ENCODE assay signal across 24 cellular contexts in the genomic region with DNA sequence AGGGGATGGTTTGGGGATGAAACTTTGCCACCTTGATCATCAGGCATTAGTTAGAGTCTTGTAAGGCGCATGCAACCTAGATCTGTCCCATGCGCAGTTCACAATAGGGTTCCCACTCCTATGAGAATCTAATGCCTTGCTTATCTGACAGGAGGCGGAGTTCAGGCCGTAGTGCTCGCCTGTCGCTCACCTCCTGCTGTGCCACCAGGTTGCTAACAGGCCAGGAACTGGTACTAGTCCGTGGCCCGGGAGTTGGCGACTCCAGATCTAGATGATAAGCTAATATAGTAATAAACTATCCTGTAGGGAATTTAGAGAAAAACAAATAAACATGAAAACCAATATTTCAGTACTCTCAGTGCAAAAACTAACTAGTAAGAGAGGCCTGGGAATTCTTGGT.
"Had no signal": no experiment of that assay in that cellular context is flagged by ENCODE, and none has a peak within 500 bp of the region (broad histone marks: within the 10 kb centered on the region; RNA-seq: fewer than 3 reads in every experiment).

No MANE protein-coding gene starts in this region.

- H3K27me3 ChIP-seq: brain microvascular endothelial cell, colonic mucosa, heart left ventricle had no signal

- H3K36me3 ChIP-seq: brain microvascular endothelial cell, colonic mucosa, heart left ventricle had no signal

- H3K4me1 ChIP-seq: colonic mucosa, heart left ventricle had no signal

- H3K27me3 Mint-ChIP-seq: activated CD4-positive, alpha-beta memory T cell treated with anti-CD3 and anti-CD28 coated beads, Interleukin-2, amount 10 ng/mL, durations not matched to agents 7 days and 5 days; activated CD4-positive, alpha-beta T cell treated with anti-CD3 and anti-CD28 coated beads, Interleukin-2, amount 10 ng/mL, durations not matched to agents 7 days and 5 days; activated naive CD8-positive, alpha-beta T cell; activated T-helper 17 cell treated with anti-CD3 and anti-CD28 coated beads, Interleukin-2, amount 50 U/mL, for 72 hours had no signal

- H3K27ac ChIP-seq: brain microvascular endothelial cell, colonic mucosa, heart left ventricle had no signal

- ATAC-seq: activated T-cell treated with anti-CD3 and anti-CD28 coated beads, Interleukin-2, amount 50 U/mL, for 4 hours; activated T-helper 17 cell treated with anti-CD3 and anti-CD28 coated beads, Interleukin-2, amount 50 U/mL, for 72 hours; esophagus mucosa; heart left ventricle had no signal

- DNase-seq: activated CD4-positive, alpha-beta memory T cell treated with anti-CD3 and anti-CD28 coated beads, Interleukin-2, amount 10 ng/mL, durations not matched to agents 7 days and 5 days; activated CD4-positive, alpha-beta T cell treated with anti-CD3 and anti-CD28 coated beads for 1 hour; activated CD4-positive, alpha-beta T cell treated with anti-CD3 and anti-CD28 coated beads for 4 hours; activated CD4-positive, alpha-beta T cell treated with anti-CD3 and anti-CD28 coated beads, Interleukin-2, amount 10 ng/mL, durations not matched to agents 7 days and 5 days; activated CD4-positive, alpha-beta T cell treated with anti-CD3 and anti-CD28 coated beads, Interleukin-2, amount 50 U/mL, for 4 hours; activated CD8-positive, alpha-beta memory T cell treated with anti-CD3 and anti-CD28 coated beads for 24 hours; activated effector memory CD4-positive, alpha-beta T cell treated with Interleukin-2 at 50 U/mL for 16 hours; activated gamma-delta T cell treated with Interleukin-2 at 50 U/mL for 16 hours; activated naive CD4-positive, alpha-beta T cell treated with anti-CD3 and anti-CD28 coated beads, Interleukin-2, amount 50 U/mL, for 16 hours; activated naive CD4-positive, alpha-beta T cell treated with Interleukin-2 at 50 U/mL for 16 hours; activated T-cell treated with anti-CD3 and anti-CD28 coated beads, Interleukin-2, amount 50 U/mL, for 4 hours; amniotic stem cell; anterior cingulate cortex; brain microvascular endothelial cell; caudate nucleus; colonic mucosa; effector CD8-positive, alpha-beta T cell; foreskin fibroblast; glutamatergic neuron; T-helper 2 cell had no signal

- H3K4me3 ChIP-seq: colonic mucosa, heart left ventricle had no signal

- H3K4me1 Mint-ChIP-seq: activated CD4-positive, alpha-beta memory T cell treated with anti-CD3 and anti-CD28 coated beads, Interleukin-2, amount 10 ng/mL, durations not matched to agents 7 days and 5 days; activated CD4-positive, alpha-beta T cell treated with anti-CD3 and anti-CD28 coated beads, Interleukin-2, amount 10 ng/mL, durations not matched to agents 7 days and 5 days; activated T-helper 17 cell treated with anti-CD3 and anti-CD28 coated beads, Interleukin-2, amount 50 U/mL, for 72 hours had no signal

- H3K4me3 Mint-ChIP-seq: activated CD4-positive, alpha-beta memory T cell treated with anti-CD3 and anti-CD28 coated beads, Interleukin-2, amount 10 ng/mL, durations not matched to agents 7 days and 5 days; activated CD4-positive, alpha-beta T cell treated with anti-CD3 and anti-CD28 coated beads, Interleukin-2, amount 10 ng/mL, durations not matched to agents 7 days and 5 days; activated naive CD8-positive, alpha-beta T cell; activated T-cell treated with anti-CD3 and anti-CD28 coated beads, Interleukin-2, amount 50 U/mL, for 4 hours; activated T-helper 17 cell treated with anti-CD3 and anti-CD28 coated beads, Interleukin-2, amount 50 U/mL, for 72 hours had no signal

- H3K27ac Mint-ChIP-seq: activated CD4-positive, alpha-beta memory T cell treated with anti-CD3 and anti-CD28 coated beads, Interleukin-2, amount 10 ng/mL, durations not matched to agents 7 days and 5 days; activated CD4-positive, alpha-beta T cell treated with anti-CD3 and anti-CD28 coated beads, Interleukin-2, amount 10 ng/mL, durations not matched to agents 7 days and 5 days; activated naive CD8-positive, alpha-beta T cell; activated T-helper 17 cell treated with anti-CD3 and anti-CD28 coated beads, Interleukin-2, amount 50 U/mL, for 72 hours had no signal

- H3K36me3 Mint-ChIP-seq: activated naive CD8-positive, alpha-beta T cell had no signal
